10 cellular contexts compared by ENCODE assay signal in the genomic region with DNA sequence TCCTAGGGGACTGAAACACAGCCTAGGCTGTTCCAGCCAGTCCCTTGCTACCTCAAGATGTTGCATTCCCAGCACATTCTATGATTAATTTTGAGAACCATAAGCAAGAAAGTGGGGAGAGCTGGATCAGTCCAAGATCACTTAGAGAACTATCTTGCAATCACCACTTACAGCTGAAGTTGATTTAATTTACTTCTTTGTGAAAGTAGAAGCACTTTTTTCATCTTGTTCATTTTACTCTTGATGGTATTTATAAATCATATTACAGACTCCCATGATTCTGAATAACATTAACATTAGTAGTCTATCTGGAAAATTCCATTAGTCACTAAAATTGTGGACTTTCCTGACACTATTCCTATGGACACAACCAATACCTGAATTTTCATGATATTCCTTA.
"Had no signal": no experiment of that assay in that cellular context is flagged by ENCODE, and none has a peak within 500 bp of the region (broad histone marks: within the 10 kb centered on the region; RNA-seq: fewer than 3 reads in every experiment).

No MANE protein-coding gene starts in this region.

- H3K9ac ChIP-seq: GM23248 had no signal

- H3K4me2 ChIP-seq: GM23338 had no signal

- H3K9me3 Mint-ChIP-seq: GM23338, HFFc6 had no signal

- DNase-seq: GM23248, GOT3, H7, H9, HCEC 1CT, HFFc6 had no signal

- H3K4me1 ChIP-seq: HAP-1 had no signal

- H3K4me1 Mint-ChIP-seq: GM23338, H9 had no signal

- H3K4me3 Mint-ChIP-seq: GM23338, H9, HFFc6 had no signal

- H3K36me3 ChIP-seq: HAP-1 had no signal

- H3K4me3 ChIP-seq: GM23248, GM23338, HAP-1 had no signal

- H3K27ac ChIP-seq: GM23248 had no signal

- H3K9me3 ChIP-seq: HAP-1 had no signal

- H3K27ac Mint-ChIP-seq: GM23338, H9, HFFc6 had no signal

- H2AFZ ChIP-seq: GM23248, GM23338 had no signal

- FAIRE-seq: H54 had no signal

- ATAC-seq: GM23338, HCT116 had no signal
